In the genomic region with DNA sequence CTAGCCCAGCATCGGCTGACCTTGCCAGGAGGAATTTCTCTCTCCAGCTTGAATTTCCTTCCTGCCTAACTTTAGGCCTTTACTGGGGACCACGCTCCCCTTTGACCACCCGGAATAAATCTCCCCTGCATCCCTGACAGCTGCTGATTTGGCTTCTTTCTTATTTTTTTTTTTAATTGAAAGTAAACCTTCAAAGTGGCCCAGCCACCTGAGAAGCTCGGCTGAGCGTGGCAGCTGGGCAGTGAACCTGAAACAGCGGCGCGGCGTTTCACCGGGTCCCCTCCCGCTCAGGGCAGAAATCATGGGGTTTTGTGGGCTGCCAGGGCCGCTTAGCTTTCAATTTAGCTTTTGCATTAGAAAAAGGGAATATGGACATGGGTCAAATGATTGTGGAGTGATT, we compare ENCODE assay signal across 2 cellular contexts.
TF ChIP-seq lines count a peak whose summit lies in the region.

No MANE protein-coding gene starts in this region.

TF ChIP-seq in SK-N-SH, 30 proteins besides CTCF, POLR2A, EP300 and RAD21:
- TF ChIP-seq ZBTB33 (IDR thresholded peaks at IDR 0.05; ENCODE audit: borderline replicate concordance, low read depth) (no peak), SMC3 (IDR thresholded peaks at IDR 0.05; ENCODE audit: low read depth, low read length) (no peak), MEF2A (IDR thresholded peaks at IDR 0.05; ENCODE audit: borderline replicate concordance, low read depth) (no peak), RFX5 (IDR thresholded peaks at IDR 0.05; ENCODE audit: low read length) (no peak), EZH2phosphoT487 (IDR thresholded peaks at IDR 0.05; ENCODE audit: borderline replicate concordance, low read depth) (no peak)

TF ChIP-seq in HepG2, 621 proteins besides CTCF, POLR2A, EP300 and RAD21:
- no peak for TF ChIP-seq GZF1 (CRISPR knock-in tag; IDR thresholded peaks at IDR 0.05)
- TF ChIP-seq SYNCRIP (IDR thresholded peaks at IDR 0.05; ENCODE audit: insufficient read depth, low read depth, low read length) = no peak
- TF ChIP-seq SP140L (CRISPR knock-in tag; IDR thresholded peaks at IDR 0.05; ENCODE audit: borderline replicate concordance) = no peak
- no peak for TF ChIP-seq ZNF12 (CRISPR knock-in tag; IDR thresholded peaks at IDR 0.05)
- TF ChIP-seq, protein P1, sequence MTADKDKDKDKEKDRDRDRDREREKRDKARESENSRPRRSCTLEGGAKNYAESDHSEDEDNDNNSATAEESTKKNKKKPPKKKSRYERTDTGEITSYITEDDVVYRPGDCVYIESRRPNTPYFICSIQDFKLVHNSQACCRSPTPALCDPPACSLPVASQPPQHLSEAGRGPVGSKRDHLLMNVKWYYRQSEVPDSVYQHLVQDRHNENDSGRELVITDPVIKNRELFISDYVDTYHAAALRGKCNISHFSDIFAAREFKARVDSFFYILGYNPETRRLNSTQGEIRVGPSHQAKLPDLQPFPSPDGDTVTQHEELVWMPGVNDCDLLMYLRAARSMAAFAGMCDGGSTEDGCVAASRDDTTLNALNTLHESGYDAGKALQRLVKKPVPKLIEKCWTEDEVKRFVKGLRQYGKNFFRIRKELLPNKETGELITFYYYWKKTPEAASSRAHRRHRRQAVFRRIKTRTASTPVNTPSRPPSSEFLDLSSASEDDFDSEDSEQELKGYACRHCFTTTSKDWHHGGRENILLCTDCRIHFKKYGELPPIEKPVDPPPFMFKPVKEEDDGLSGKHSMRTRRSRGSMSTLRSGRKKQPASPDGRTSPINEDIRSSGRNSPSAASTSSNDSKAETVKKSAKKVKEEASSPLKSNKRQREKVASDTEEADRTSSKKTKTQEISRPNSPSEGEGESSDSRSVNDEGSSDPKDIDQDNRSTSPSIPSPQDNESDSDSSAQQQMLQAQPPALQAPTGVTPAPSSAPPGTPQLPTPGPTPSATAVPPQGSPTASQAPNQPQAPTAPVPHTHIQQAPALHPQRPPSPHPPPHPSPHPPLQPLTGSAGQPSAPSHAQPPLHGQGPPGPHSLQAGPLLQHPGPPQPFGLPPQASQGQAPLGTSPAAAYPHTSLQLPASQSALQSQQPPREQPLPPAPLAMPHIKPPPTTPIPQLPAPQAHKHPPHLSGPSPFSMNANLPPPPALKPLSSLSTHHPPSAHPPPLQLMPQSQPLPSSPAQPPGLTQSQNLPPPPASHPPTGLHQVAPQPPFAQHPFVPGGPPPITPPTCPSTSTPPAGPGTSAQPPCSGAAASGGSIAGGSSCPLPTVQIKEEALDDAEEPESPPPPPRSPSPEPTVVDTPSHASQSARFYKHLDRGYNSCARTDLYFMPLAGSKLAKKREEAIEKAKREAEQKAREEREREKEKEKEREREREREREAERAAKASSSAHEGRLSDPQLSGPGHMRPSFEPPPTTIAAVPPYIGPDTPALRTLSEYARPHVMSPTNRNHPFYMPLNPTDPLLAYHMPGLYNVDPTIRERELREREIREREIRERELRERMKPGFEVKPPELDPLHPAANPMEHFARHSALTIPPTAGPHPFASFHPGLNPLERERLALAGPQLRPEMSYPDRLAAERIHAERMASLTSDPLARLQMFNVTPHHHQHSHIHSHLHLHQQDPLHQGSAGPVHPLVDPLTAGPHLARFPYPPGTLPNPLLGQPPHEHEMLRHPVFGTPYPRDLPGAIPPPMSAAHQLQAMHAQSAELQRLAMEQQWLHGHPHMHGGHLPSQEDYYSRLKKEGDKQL (CRISPR knock-in tag; IDR thresholded peaks at IDR 0.05; ENCODE audit: low read depth) = no peak
- TF ChIP-seq E2F5 (CRISPR knock-in tag; conservative IDR thresholded peaks at IDR 0.05) = no peak
- no peak for TF ChIP-seq SOX5 (CRISPR knock-in tag; IDR thresholded peaks at IDR 0.05; ENCODE audit: borderline replicate concordance)
- TF ChIP-seq THRA (CRISPR knock-in tag; IDR thresholded peaks at IDR 0.05; ENCODE audit: borderline replicate concordance) = no peak
- no peak for TF ChIP-seq SALL1 (CRISPR knock-in tag; IDR thresholded peaks at IDR 0.05)
